Comparison of ENCODE assay signal across 1 cellular context in genomic region chr11:69510471-69511357, GRCh38.
TF ChIP-seq lines count a peak whose summit lies in the region.

No MANE protein-coding gene starts in this region.

TF ChIP-seq in H1, 55 proteins besides CTCF, POLR2A, EP300 and RAD21 (continued from another document):
- TF ChIP-seq, protein P1, sequence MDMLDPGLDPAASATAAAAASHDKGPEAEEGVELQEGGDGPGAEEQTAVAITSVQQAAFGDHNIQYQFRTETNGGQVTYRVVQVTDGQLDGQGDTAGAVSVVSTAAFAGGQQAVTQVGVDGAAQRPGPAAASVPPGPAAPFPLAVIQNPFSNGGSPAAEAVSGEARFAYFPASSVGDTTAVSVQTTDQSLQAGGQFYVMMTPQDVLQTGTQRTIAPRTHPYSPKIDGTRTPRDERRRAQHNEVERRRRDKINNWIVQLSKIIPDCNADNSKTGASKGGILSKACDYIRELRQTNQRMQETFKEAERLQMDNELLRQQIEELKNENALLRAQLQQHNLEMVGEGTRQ (IDR thresholded peaks at IDR 0.05; ENCODE audit: low read length): no peak
- TF ChIP-seq BRCA1 (IDR thresholded peaks at IDR 0.05; ENCODE audit: low read depth, low read length) (no peak), TAF7 (optimal IDR thresholded peaks at IDR 0.05; ENCODE audit: borderline replicate concordance, low read depth, low read length) (no peak), E2F6 (IDR thresholded peaks at IDR 0.05) (no peak), PHF8 (conservative IDR thresholded peaks at IDR 0.05; ENCODE audit: low read depth, low read length) (no peak), EZH2 (IDR thresholded peaks at IDR 0.05; ENCODE audit: low read depth, low read length, severe bottlenecking) (no peak), CBX8 (IDR thresholded peaks at IDR 0.05; ENCODE audit: borderline replicate concordance, low read depth, low read length) (no peak), GABPA (IDR thresholded peaks at IDR 0.05; ENCODE audit: borderline replicate concordance, insufficient read depth, low read length) (no peak), SIX5 (IDR thresholded peaks at IDR 0.05; ENCODE audit: low read depth, low read length) (no peak), KDM5A (IDR thresholded peaks at IDR 0.05; ENCODE audit: low read length) (no peak), NANOG (IDR thresholded peaks at IDR 0.05; ENCODE audit: insufficient read depth, low read depth, low read length, poor library complexity, severe bottlenecking) (no peak), ASH2L (IDR thresholded peaks at IDR 0.05; ENCODE audit: low read length) (no peak), RBBP5 (IDR thresholded peaks at IDR 0.05; ENCODE audit: borderline replicate concordance, low read depth, low read length) (no peak), EGR1 (IDR thresholded peaks at IDR 0.05; ENCODE audit: borderline replicate concordance, low read depth, low read length) (no peak)
